1 cellular context compared by ENCODE assay signal in genomic region chr10:80290474-80291220, GRCh38.
TF ChIP-seq lines count a peak whose summit lies in the region.

No MANE protein-coding gene starts in this region.

TF ChIP-seq in HepG2, 621 proteins besides CTCF, POLR2A, EP300 and RAD21 (continued from another document and continues in another):
- TF ChIP-seq, protein P1, sequence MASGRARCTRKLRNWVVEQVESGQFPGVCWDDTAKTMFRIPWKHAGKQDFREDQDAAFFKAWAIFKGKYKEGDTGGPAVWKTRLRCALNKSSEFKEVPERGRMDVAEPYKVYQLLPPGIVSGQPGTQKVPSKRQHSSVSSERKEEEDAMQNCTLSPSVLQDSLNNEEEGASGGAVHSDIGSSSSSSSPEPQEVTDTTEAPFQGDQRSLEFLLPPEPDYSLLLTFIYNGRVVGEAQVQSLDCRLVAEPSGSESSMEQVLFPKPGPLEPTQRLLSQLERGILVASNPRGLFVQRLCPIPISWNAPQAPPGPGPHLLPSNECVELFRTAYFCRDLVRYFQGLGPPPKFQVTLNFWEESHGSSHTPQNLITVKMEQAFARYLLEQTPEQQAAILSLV (CRISPR knock-in tag; IDR thresholded peaks at IDR 0.05; ENCODE audit: borderline replicate concordance): no peak
- TF ChIP-seq MTA1 (CRISPR knock-in tag; IDR thresholded peaks at IDR 0.05; ENCODE audit: borderline replicate concordance): no peak
- TF ChIP-seq ZNF564 (CRISPR knock-in tag; IDR thresholded peaks at IDR 0.05): 0 out of 2 replicates have a peak, but pooled peaks have one; percentile 34
- TF ChIP-seq PHB2 (IDR thresholded peaks at IDR 0.05; ENCODE audit: partially characterized antibody): no peak
- TF ChIP-seq ZFP41 (CRISPR knock-in tag; IDR thresholded peaks at IDR 0.05; ENCODE audit: borderline replicate concordance): no peak
- TF ChIP-seq FOXA1 (IDR thresholded peaks at IDR 0.05): no peak
- TF ChIP-seq FOXA1 (CRISPR knock-in tag; IDR thresholded peaks at IDR 0.05): peak; percentile 78
- TF ChIP-seq, protein P2, sequence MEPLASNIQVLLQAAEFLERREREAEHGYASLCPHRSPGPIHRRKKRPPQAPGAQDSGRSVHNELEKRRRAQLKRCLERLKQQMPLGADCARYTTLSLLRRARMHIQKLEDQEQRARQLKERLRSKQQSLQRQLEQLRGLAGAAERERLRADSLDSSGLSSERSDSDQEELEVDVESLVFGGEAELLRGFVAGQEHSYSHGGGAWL (CRISPR knock-in tag; IDR thresholded peaks at IDR 0.05): no peak
- no peak for TF ChIP-seq SSRP1 (CRISPR knock-in tag; IDR thresholded peaks at IDR 0.05)
- TF ChIP-seq ZBTB4 (CRISPR knock-in tag; IDR thresholded peaks at IDR 0.05; ENCODE audit: borderline replicate concordance): no peak
- no peak for TF ChIP-seq BRD4 (CRISPR knock-in tag; IDR thresholded peaks at IDR 0.05)
- TF ChIP-seq PBX2 (CRISPR knock-in tag; IDR thresholded peaks at IDR 0.05): no peak
- TF ChIP-seq ERF (CRISPR knock-in tag; IDR thresholded peaks at IDR 0.05): no peak
- TF ChIP-seq SMYD3 (CRISPR knock-in tag; IDR thresholded peaks at IDR 0.05): no peak
- TF ChIP-seq ZNF816 (CRISPR knock-in tag; IDR thresholded peaks at IDR 0.05; ENCODE audit: borderline replicate concordance): no peak
- no peak for TF ChIP-seq ZNF703 (CRISPR knock-in tag; IDR thresholded peaks at IDR 0.05; ENCODE audit: borderline replicate concordance)
- no peak for TF ChIP-seq TEF (CRISPR knock-in tag; IDR thresholded peaks at IDR 0.05)
- TF ChIP-seq GFI1 (CRISPR knock-in tag; IDR thresholded peaks at IDR 0.05; ENCODE audit: borderline replicate concordance): peak; percentile 85
- TF ChIP-seq ZNF607 (CRISPR knock-in tag; IDR thresholded peaks at IDR 0.05; ENCODE audit: borderline replicate concordance): no peak
- no peak for TF ChIP-seq ZNF512B (CRISPR knock-in tag; IDR thresholded peaks at IDR 0.05; ENCODE audit: borderline replicate concordance)
- TF ChIP-seq CC2D1A (CRISPR knock-in tag; IDR thresholded peaks at IDR 0.05): no peak
- TF ChIP-seq ZNF318 (CRISPR knock-in tag; IDR thresholded peaks at IDR 0.05): no peak
- no peak for TF ChIP-seq SP4 (CRISPR knock-in tag; IDR thresholded peaks at IDR 0.05)
- TF ChIP-seq NR3C1 (CRISPR knock-in tag; IDR thresholded peaks at IDR 0.05): no peak
- no peak for TF ChIP-seq IRX3 (CRISPR knock-in tag; IDR thresholded peaks at IDR 0.05; ENCODE audit: borderline replicate concordance, low read depth)
- TF ChIP-seq ARNT2 (CRISPR knock-in tag; IDR thresholded peaks at IDR 0.05; ENCODE audit: low read depth): no peak
- TF ChIP-seq YEATS2 (CRISPR knock-in tag; IDR thresholded peaks at IDR 0.05; ENCODE audit: borderline replicate concordance): no peak
- no peak for TF ChIP-seq ZNF329 (CRISPR knock-in tag; IDR thresholded peaks at IDR 0.05; ENCODE audit: low read depth)
- no peak for TF ChIP-seq ZFX (CRISPR knock-in tag; IDR thresholded peaks at IDR 0.05; ENCODE audit: low read depth)
- no peak for TF ChIP-seq PRPF4 (IDR thresholded peaks at IDR 0.05; ENCODE audit: low read depth, low read length, poor library complexity, severe bottlenecking)
- no peak for TF ChIP-seq CCDC6 (CRISPR knock-in tag; IDR thresholded peaks at IDR 0.05)
- TF ChIP-seq SUZ12 (IDR thresholded peaks at IDR 0.05; ENCODE audit: low read depth, low read length): no peak
- no peak for TF ChIP-seq THAP8 (CRISPR knock-in tag; IDR thresholded peaks at IDR 0.05; ENCODE audit: borderline replicate concordance)
- TF ChIP-seq, protein P3, sequence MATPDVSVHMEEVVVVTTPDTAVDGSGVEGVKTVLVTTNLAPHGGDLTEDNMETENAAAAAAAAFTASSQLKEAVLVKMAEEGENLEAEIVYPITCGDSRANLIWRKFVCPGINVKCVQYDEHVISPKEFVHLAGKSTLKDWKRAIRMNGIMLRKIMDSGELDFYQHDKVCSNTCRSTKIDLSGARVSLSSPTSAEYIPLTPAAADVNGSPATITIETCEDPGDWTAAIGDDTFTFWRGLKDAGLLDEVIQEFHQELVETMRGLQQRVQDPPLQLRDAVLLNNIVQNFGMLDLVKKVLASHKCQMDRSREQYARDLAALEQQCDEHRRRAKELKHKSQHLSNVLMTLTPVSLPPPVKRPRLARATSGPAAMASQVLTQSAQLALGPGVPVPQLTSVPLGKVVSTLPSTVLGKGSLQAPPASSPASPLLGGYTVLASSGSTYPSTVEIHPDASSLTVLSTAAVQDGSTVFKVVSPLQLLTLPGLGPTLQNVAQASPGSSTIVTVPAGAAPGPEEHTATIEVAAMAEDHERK (CRISPR knock-in tag; IDR thresholded peaks at IDR 0.05; ENCODE audit: low read depth): no peak
- no peak for TF ChIP-seq RFXAP (CRISPR knock-in tag; IDR thresholded peaks at IDR 0.05; ENCODE audit: borderline replicate concordance)
- TF ChIP-seq HIVEP1 (CRISPR knock-in tag; IDR thresholded peaks at IDR 0.05): no peak
- TF ChIP-seq ZNF274 (CRISPR knock-in tag; IDR thresholded peaks at IDR 0.05): no peak
- no peak for TF ChIP-seq ESRRA (CRISPR knock-in tag; IDR thresholded peaks at IDR 0.05; ENCODE audit: low read depth)
- TF ChIP-seq ZBTB25 (CRISPR knock-in tag; IDR thresholded peaks at IDR 0.05): no peak
